Comparison of ENCODE assay signal across 8 cellular contexts in genomic region chr13:79480954-79481684, GRCh38. TPM values are rescaled to one million over a fixed set of nuclear protein-coding genes. Genes with fewer than 3 reads are reported as not detected.
DNase-seq lines count a peak whose midpoint lies in the region; ATAC-seq and TF ChIP-seq lines count a peak whose summit lies in the region.

Gene NDFIP2 (plus strand): TSS chr13:79481155. CDS start chr13:79481204, 49 bp downstream.

- peak within 1 kb of the TSS; percentile 48 for H2AK9ac ChIP-seq in IMR-90 (replicated peaks; ENCODE audit: low read depth, low read length, poor library complexity)

- peaks cover 44% of the 10 kb centered on the region for H3K79me2 ChIP-seq in PC-3 (ENCODE audit: low read length)

- H3K9me3 ChIP-seq in IMR-90 (ENCODE audit: control insufficient read depth, insufficient read depth, low read length) (no peaks in the 10 kb centered on the region), PC-3 (ENCODE audit: low read length) (no peaks in the 10 kb centered on the region), mucosa of rectum (ENCODE audit: control insufficient read depth in 2 of 2, low read length in 2 of 2) (no peaks in the 10 kb centered on the region)

- H3K27me3 ChIP-seq in IMR-90 (ENCODE audit: control insufficient read depth, insufficient read depth, low read length) = peaks cover 8% of the 10 kb centered on the region
- no peaks in the 10 kb centered on the region for H3K27me3 ChIP-seq in PC-3 (ENCODE audit: low read length)
- no peaks in the 10 kb centered on the region for H3K27me3 ChIP-seq in mucosa of rectum (ENCODE audit: control insufficient read depth in 2 of 2, insufficient read depth in 2 of 2, low read length in 2 of 2)

- intact Hi-C loops in IMR-90 (cut with micrococcal nuclease) (loop anchor here (5.0 kb wide), 2 partner anchors 51 to 59 kb away; no protein-coding TSS in a partner anchor), PC-3 (cut with micrococcal nuclease) (loop anchor here (1.0 to 2.0 kb wide), 2 partner anchors 10 to 46 kb away; no protein-coding TSS in a partner anchor)

- peak within 1 kb of the TSS; percentile 15 for H4K5ac ChIP-seq in IMR-90 (ENCODE audit: low read depth, low read length)

- POLR2A ChIA-PET in IMR-90 (lab: Charles Lee; ENCODE audit: unreplicated experiment) (interaction anchor here (0.5 to 1.0 kb wide), 4 partner anchors 45 to 824 kb away, joined by 3 to 11 read pairs (median 3); partner anchors contain the start of gene RBM26), PC-3 (lab: Charles Lee; ENCODE audit: unreplicated experiment) (interaction anchor here (0.5 to 1.0 kb wide), 9 partner anchors 11 to 506 kb away, joined by 3 to 15 read pairs (median 5); no protein-coding TSS in a partner anchor)

- DNase-seq in DMS 273 (lab: John Stamatoyannopoulos, UW; ENCODE audit: unreplicated experiment) (peak; percentile 91), IMR-90 (peak; percentile 80), PC-3 (peak; percentile 87), erythroblast (lab: John Stamatoyannopoulos, UW) (peak; percentile 88 to 89)
- DNase-seq in activated T-cell treated with anti-CD3 and anti-CD28 coated beads, Interleukin-2, amount 50 U/mL, for 1 hour = peak; percentile 87
- DNase-seq in stimulated activated CD8-positive, alpha-beta memory T cell treated with anti-CD3 and anti-CD28 coated beads, Interleukin-4, amount 100 ng/mL, for 48 hours = peak; percentile 95

- H2AK5ac ChIP-seq in IMR-90 (ENCODE audit: low read depth, low read length) = peak within 1 kb of the TSS; percentile 46

- peak within 1 kb of the TSS; percentile 61; the same call in 2 of the 3 replicates for H2BK15ac ChIP-seq in IMR-90 (ENCODE audit: low read depth, low read length)

- BruUV-seq in IMR-90 (replicated peaks; lab: Mats Ljungman, UMichigan) (no TSS peak), PC-3 (replicated peaks; lab: Mats Ljungman, UMichigan) (no TSS peak)

- peak within 1 kb of the TSS; percentile 92 for H3K23ac ChIP-seq in IMR-90 (ENCODE audit: low read depth, low read length)

- peak within 1 kb of the TSS; percentile 98 for H3K4me2 ChIP-seq in IMR-90 (ENCODE audit: low read depth, low read length)
- peak within 1 kb of the TSS; percentile 92 for H3K4me2 ChIP-seq in PC-3 (ENCODE audit: low read length)

- H3K4me3 ChIP-seq in IMR-90 (ENCODE audit: insufficient read depth, low read depth, low read length) (peak within 1 kb of the TSS; percentile 68), PC-3 (ENCODE audit: low read length) (peak within 1 kb of the TSS; percentile 98), mucosa of rectum (ENCODE audit: low read length in 2 of 2) (peak within 1 kb of the TSS; percentile 75 to 96)

- peak; percentile 90 for ATAC-seq in GM21526 (IDR thresholded peaks at IDR 0.05; ENCODE audit: low FRiP score, unreplicated experiment)
- ATAC-seq in IMR-90 (ENCODE audit: low read depth) = peak; percentile 90
- peak; percentile 85 for ATAC-seq in PC-3

- CTCF ChIA-PET in IMR-90 (lab: Yijun Ruan, JAX) = interaction anchor here (0.6 to 0.9 kb wide), 2 partner anchors 57 to 805 kb away, joined by 3 to 6 read pairs; no protein-coding TSS in a partner anchor
- CTCF ChIA-PET in PC-3 (lab: Charles Lee) = interaction anchor here (0.6 to 1.1 kb wide), 3 partner anchors 17 to 58 kb away, joined by 3 to 10 read pairs (median 3); no protein-coding TSS in a partner anchor

- peak within 1 kb of the TSS; percentile 11 for H3K27ac ChIP-seq in IMR-90 (ENCODE audit: insufficient read depth, low read length)
- H3K27ac ChIP-seq in PC-3 (ENCODE audit: low read length) = peak within 1 kb of the TSS; percentile 66
- H3K27ac ChIP-seq in mucosa of rectum (ENCODE audit: low read depth in 2 of 2, low read length in 2 of 2) = peak within 1 kb of the TSS; percentile 93 to 94

- H3K79me1 ChIP-seq in IMR-90 (ENCODE audit: low read depth in 1 of 2, low read length in 2 of 2) = peaks cover 6 to 30% of the 10 kb centered on the region in 2 experiments; a peak in 3 of 4 replicates

- peaks cover 7% of the 10 kb centered on the region; the same call in 1 of the 2 replicates for H4K20me1 ChIP-seq in IMR-90 (ENCODE audit: insufficient read depth, low read length)
- peaks cover 14% of the 10 kb centered on the region for H4K20me1 ChIP-seq in PC-3 (ENCODE audit: low read length)

- peak within 1 kb of the TSS; percentile 78 for H4K91ac ChIP-seq in IMR-90 (ENCODE audit: insufficient read depth, low read depth, low read length)

- H2BK120ac ChIP-seq in IMR-90 (ENCODE audit: low read depth, low read length) = peak within 1 kb of the TSS; percentile 72

- peak within 1 kb of the TSS; percentile 81 to 89 for H4K8ac ChIP-seq in IMR-90 (ENCODE audit: low read depth in 2 of 2, low read length in 2 of 2)

- H2AFZ ChIP-seq in IMR-90 (replicated peaks; ENCODE audit: low read length, poor library complexity) (peak within 1 kb of the TSS; percentile 88), PC-3 (ENCODE audit: low read length) (peak within 1 kb of the TSS; percentile 84)

- peak within 1 kb of the TSS; percentile 20; the same call in 1 of the 2 replicates for H2BK20ac ChIP-seq in IMR-90 (ENCODE audit: low read depth, low read length)

- H2BK5ac ChIP-seq in IMR-90 (ENCODE audit: low read depth, low read length, poor library complexity, severe bottlenecking) = peak within 1 kb of the TSS; percentile 46

- peak; percentile 75 for TF ChIP-seq POLR2A in IMR-90 (IDR thresholded peaks at IDR 0.05; ENCODE audit: low read depth, low read length)
- TF ChIP-seq POLR2A in erythroblast (IDR thresholded peaks at IDR 0.05; ENCODE audit: low read length) = peak; percentile 82

- dilution Hi-C loops in IMR-90 (cut with HindIII; ENCODE audit: low sequenced_read_pairs, unreplicated experiment) = no loop called here

- no peaks in the 10 kb centered on the region for H3K9me1 ChIP-seq in IMR-90 (ENCODE audit: insufficient read depth, low read length)

- H3F3A ChIP-seq in PC-3 (ENCODE audit: low read length, unreplicated experiment) = no peaks in the 10 kb centered on the region

- peak within 1 kb of the TSS; percentile 59 for H3K4ac ChIP-seq in IMR-90 (ENCODE audit: low read depth, low read length)

- H3K9ac ChIP-seq in IMR-90 (ENCODE audit: low read depth, low read length) = peak within 1 kb of the TSS; percentile 45
- peak within 1 kb of the TSS; percentile 86 for H3K9ac ChIP-seq in PC-3 (ENCODE audit: low read length)
- H3K9ac ChIP-seq in mucosa of rectum (ENCODE audit: low read depth in 1 of 2, low read length in 2 of 2) = peak within 1 kb of the TSS; percentile 75 to 99

- H3K36me3 ChIP-seq in IMR-90 (ENCODE audit: control insufficient read depth, insufficient read depth, low read length) (no peaks in the 10 kb centered on the region), PC-3 (ENCODE audit: low read depth, low read length) (no peaks in the 10 kb centered on the region), mucosa of rectum (ENCODE audit: control insufficient read depth in 2 of 2, insufficient read depth in 2 of 2, low read length in 2 of 2) (no peaks in the 10 kb centered on the region)

- no peak for TF ChIP-seq RAD21 in IMR-90 (IDR thresholded peaks at IDR 0.05; ENCODE audit: low read length)

- in situ Hi-C loops in IMR-90 (cut with MboI; ENCODE audit: low sequenced_read_pairs) = no loop called here

- peak within 1 kb of the TSS; percentile 54 for H3K14ac ChIP-seq in IMR-90 (replicated peaks; ENCODE audit: low read depth, low read length)

- peak within 1 kb of the TSS; percentile 67 for H3K18ac ChIP-seq in IMR-90 (ENCODE audit: low read depth, low read length)

- TF ChIP-seq CTCF in IMR-90 (conservative IDR thresholded peaks at IDR 0.05; ENCODE audit: low read depth, low read length) = no peak
- no peak for TF ChIP-seq CTCF in PC-3 (conservative IDR thresholded peaks at IDR 0.05; ENCODE audit: low read depth, low read length)

- no peaks in the 10 kb centered on the region for H3K9me2 ChIP-seq in PC-3 (replicated peaks; ENCODE audit: low read length)

- H3K56ac ChIP-seq in IMR-90 (ENCODE audit: extremely low read depth, insufficient read depth, low read length) = peak within 1 kb of the TSS; percentile 86

- no peaks in the 10 kb centered on the region for H3K4me1 ChIP-seq in IMR-90 (ENCODE audit: control insufficient read depth, insufficient read depth, low read length)
- H3K4me1 ChIP-seq in PC-3 (ENCODE audit: insufficient read depth, low read length) = peaks cover 34% of the 10 kb centered on the region
- peaks cover 14% of the 10 kb centered on the region in 2 donors for H3K4me1 ChIP-seq in mucosa of rectum (ENCODE audit: control insufficient read depth in 2 of 2, insufficient read depth in 2 of 2, low read length in 2 of 2)

- WGBS in IMR-90 (ENCODE audit: extremely low coverage in 2 of 2, insufficient read length in 1 of 2), 2 experiments = 0% methylated on average over 12 of the region's 74 CpGs; no CpG with 5 or more reads in 1 of the 2 experiments

TF ChIP-seq in IMR-90, 13 proteins besides CTCF, POLR2A, EP300 and RAD21:
- no peak for TF ChIP-seq FOS (IDR thresholded peaks at IDR 0.05; ENCODE audit: low read depth, low read length)
- TF ChIP-seq MAFK (IDR thresholded peaks at IDR 0.05; ENCODE audit: low read depth, low read length) = no peak
- TF ChIP-seq NFE2L2 (IDR thresholded peaks at IDR 0.05; ENCODE audit: low read depth, low read length) = no peak
- no peak for TF ChIP-seq MAZ (IDR thresholded peaks at IDR 0.05; ENCODE audit: borderline replicate concordance, low read depth, low read length)
- no peak for TF ChIP-seq USF2 (IDR thresholded peaks at IDR 0.05; ENCODE audit: low read depth, low read length)
- TF ChIP-seq RCOR1 (IDR thresholded peaks at IDR 0.05; ENCODE audit: insufficient replicate concordance, low read length) = no peak
- no peak; the same call in 1 of the 2 replicates for TF ChIP-seq MXI1 (IDR thresholded peaks at IDR 0.05; ENCODE audit: borderline replicate concordance, low read depth, low read length)
TF ChIP-seq in IMR-90: peak in this region for 0.

RNA-seq across cellular contexts. Expression of gene NDFIP2, which starts in this region (rescaled TPM):
- total RNA-seq in IMR-90 (2012; rRNA removed) (25.8 and 48.9 TPM in 2 replicates), PC-3 (2014; rRNA removed) (17.9 and 19.5 TPM in 2 replicates)
- polyA plus RNA-seq in IMR-90 (2012; rRNA removed) = 23.1 and 23.8 TPM in 2 replicates
- 8.0 and 9.4 TPM in 2 replicates for polyA plus RNA-seq in IMR-90 (2012; cell fraction: cytosol; rRNA removed)
- polyA plus RNA-seq in IMR-90 (2012; cell fraction: nucleus; rRNA removed; ENCODE audit: low replicate concordance) = 3.8 and 9.2 TPM in 2 replicates

Comparison
In these comparisons a context has a peak if more than half of its experiments do, and no peak if none do; other contexts are left out.
1. Peak in every context shown above with its lines: DNase-seq, ATAC-seq, H3K4me3 ChIP-seq and H3K27ac ChIP-seq.
2. H3K27ac ChIP-seq: peak in every context shown above with its lines; median percentile 94 in mucosa of rectum; 66 in PC-3; 11 in IMR-90.